Comparison of ENCODE assay signal across 19 cellular contexts in genomic region chr3:120798346-120798745, GRCh38. TPM values are rescaled to one million over a fixed set of nuclear protein-coding genes. Genes with fewer than 3 reads are reported as not detected.
DNase-seq lines count a peak whose midpoint lies in the region; ATAC-seq and TF ChIP-seq lines count a peak whose summit lies in the region.
"Had no signal": no experiment of that assay in that cellular context is flagged by ENCODE, and none has a peak within 500 bp of the region (broad histone marks: within the 10 kb centered on the region; RNA-seq: fewer than 3 reads in every experiment).

No MANE protein-coding gene starts in this region.

- H3K27me3 Mint-ChIP-seq in natural killer cell treated with Interleukin-12 subunit alpha and Interleukin-12 subunit beta and Interleukin-15 and Interleukin-18, amount 100 ng/mL, for 72 hours: peaks cover 0 to 6% of the 10 kb centered on the region in 2 donors

- peaks cover 74% of the 10 kb centered on the region for H3K4me1 ChIP-seq in OCI-LY7 (ENCODE audit: insufficient read depth, low read length, poor library complexity, severe bottlenecking)
- H3K4me1 ChIP-seq: SJCRH30 had no signal

- CTCF ChIA-PET in OCI-LY7 (lab: Charles Lee; ENCODE audit: unreplicated experiment): no interaction called here

- no peak overlapping the region for H3K4me3 Mint-ChIP-seq in natural killer cell treated with Interleukin-12 subunit alpha and Interleukin-12 subunit beta and Interleukin-15 and Interleukin-18, amount 100 ng/mL, for 72 hours
- H3K4me3 Mint-ChIP-seq: CD8-positive, alpha-beta memory T cell had no signal

- BruUV-seq in OCI-LY7 (replicated peaks; lab: Mats Ljungman, UMichigan): no TSS peak

- no peak for ATAC-seq in natural killer cell treated with Interleukin-12 subunit alpha and Interleukin-12 subunit beta and Interleukin-15 and Interleukin-18, amount 100 ng/mL, for 72 hours

- H3K36me3 Mint-ChIP-seq in natural killer cell treated with Interleukin-12 subunit alpha and Interleukin-12 subunit beta and Interleukin-15 and Interleukin-18, amount 100 ng/mL, for 72 hours: no peaks in the 10 kb centered on the region
- H3K36me3 Mint-ChIP-seq: CD8-positive, alpha-beta memory T cell had no signal

- no peaks in the 10 kb centered on the region for H3K9me2 ChIP-seq in OCI-LY7 (ENCODE audit: insufficient read depth, low read length)

- no peaks in the 10 kb centered on the region for H3K4me1 Mint-ChIP-seq in natural killer cell treated with Interleukin-12 subunit alpha and Interleukin-12 subunit beta and Interleukin-15 and Interleukin-18, amount 100 ng/mL, for 72 hours (ENCODE audit: low read depth in 2 of 2)
- H3K4me1 Mint-ChIP-seq: CD8-positive, alpha-beta memory T cell had no signal

- H3K9me3 Mint-ChIP-seq in natural killer cell treated with Interleukin-12 subunit alpha and Interleukin-12 subunit beta and Interleukin-15 and Interleukin-18, amount 100 ng/mL, for 72 hours: no peaks in the 10 kb centered on the region
- H3K9me3 Mint-ChIP-seq: CD8-positive, alpha-beta memory T cell had no signal

- intact Hi-C loops in OCI-LY7 (cut with micrococcal nuclease; ENCODE audit: unreplicated experiment): loop anchor here (5.0 to 10.0 kb wide), 3 partner anchors 56 to 204 kb away; partner anchors contain the start of genes GTF2E1, NDUFB4 and RABL3

- DNase-seq in ELR (ENCODE audit: low read depth) (peak; percentile 16), OCI-LY7 (ENCODE audit: low spot score) (no peak), fibroblast of peridontal ligament (ENCODE audit: extremely low read depth) (peak; percentile 33), renal cortical epithelial cell (ENCODE audit: low read depth) (peak; percentile 15), hepatic stellate cell (ENCODE audit: low spot score) (no peak), cerebellum (ENCODE audit: low spot score) (no peak), NCI-H82 treated with DMSO at 0.1 percent for 48 hours (lab: John Stamatoyannopoulos, UW; ENCODE audit: unreplicated experiment) (no peak)
- DNase-seq in natural killer cell treated with Interleukin-12 subunit alpha and Interleukin-12 subunit beta and Interleukin-15 and Interleukin-18, amount 100 ng/mL, for 72 hours (ENCODE audit: low spot score): no peak
- DNase-seq: CD8-positive, alpha-beta memory T cell; DND-41; GF-D8; KBM-7; NCI-H1417 treated with DMSO at 0.1 percent for 48 hours; NCI-H1930; NK-92 treated with Interleukin-12 subunit alpha and Interleukin-12 subunit beta, amount 100 ng/mL, for 24 hours; PC-9; SJCRH30 had no signal

- no peaks in the 10 kb centered on the region for H3K79me2 ChIP-seq in OCI-LY7 (ENCODE audit: insufficient read depth, low read depth, low read length)

- POLR2A ChIA-PET in OCI-LY7 (lab: Charles Lee): interaction anchor here (0.6 kb wide), 1 partner anchor 13 kb away, joined by 7 read pairs; no protein-coding TSS in a partner anchor

- H2AFZ ChIP-seq in OCI-LY7 (ENCODE audit: low read length): no peak overlapping the region
- H2AFZ ChIP-seq: PC-9 had no signal

- no peak for TF ChIP-seq CTCF in OCI-LY7 (conservative IDR thresholded peaks at IDR 0.05; ENCODE audit: low read length)

- H3K27ac ChIP-seq in OCI-LY7 (ENCODE audit: low read depth, low read length, poor library complexity, severe bottlenecking): peak overlapping the region; percentile 7
- H3K27ac ChIP-seq: BLaER1 treated with 17β-estradiol and CSF1 and Interleukin-3, amounts not matched to agents 10 nM and 100 nM; HL-60; PC-9; SJCRH30 had no signal

- no peaks in the 10 kb centered on the region for H4K20me1 ChIP-seq in OCI-LY7 (ENCODE audit: insufficient read depth, low read length)
- H4K20me1 ChIP-seq: BLaER1 treated with 17β-estradiol and CSF1 and Interleukin-3, amounts not matched to agents 10 nM and 100 nM had no signal

- no peaks in the 10 kb centered on the region for H3K9me3 ChIP-seq in OCI-LY7 (ENCODE audit: low read length)
- H3K9me3 ChIP-seq: BLaER1 treated with 17β-estradiol and CSF1 and Interleukin-3, amounts not matched to agents 10 nM and 100 nM; SJCRH30 had no signal

- no peak overlapping the region for H3K4me3 ChIP-seq in OCI-LY7 (ENCODE audit: low read depth, low read length, poor library complexity, severe bottlenecking)
- H3K4me3 ChIP-seq: BLaER1 treated with 17β-estradiol and CSF1 and Interleukin-3, amounts not matched to agents 10 nM and 100 nM; PC-9; SJCRH30 had no signal

- no peaks in the 10 kb centered on the region for H3K36me3 ChIP-seq in OCI-LY7 (ENCODE audit: insufficient read depth, low read length)
- H3K36me3 ChIP-seq: BLaER1 treated with 17β-estradiol and CSF1 and Interleukin-3, amounts not matched to agents 10 nM and 100 nM; SJCRH30 had no signal

- no peak overlapping the region for H3K27ac Mint-ChIP-seq in natural killer cell treated with Interleukin-12 subunit alpha and Interleukin-12 subunit beta and Interleukin-15 and Interleukin-18, amount 100 ng/mL, for 72 hours
- H3K27ac Mint-ChIP-seq: CD8-positive, alpha-beta memory T cell had no signal

- no peak overlapping the region for H3K4me2 ChIP-seq in OCI-LY7 (ENCODE audit: low read length)
- H3K4me2 ChIP-seq: PC-9 had no signal

RNA-seq across cellular contexts. Expression of gene GTF2E1, which starts 55.8 kb away (rescaled TPM):
- total RNA-seq in OCI-LY7 (2014; rRNA removed; shearing (Covaris generic)): 14.8 and 16.3 TPM in 2 replicates
- total RNA-seq in OCI-LY7 (2022) (37.8 and 40.8 TPM in 2 replicates), renal cortical epithelial cell (31.9 and 36.8 TPM in 2 replicates), cerebellum (14.4 TPM)
- total RNA-seq in natural killer cell treated with Interleukin-12 subunit alpha and Interleukin-12 subunit beta and Interleukin-15 and Interleukin-18, amount 100 ng/mL, for 72 hours: 10 to 100 TPM; 18.6 to 19.9 TPM

RNA-seq across cellular contexts. Expression of gene RABL3, which starts 56.0 kb away (rescaled TPM):
- 7.7 and 15.7 TPM in 2 replicates for total RNA-seq in OCI-LY7 (2014; rRNA removed; shearing (Covaris generic))
- total RNA-seq in OCI-LY7 (2022) (22.8 and 27.9 TPM in 2 replicates), renal cortical epithelial cell (34.9 and 42.7 TPM in 2 replicates), cerebellum (17.7 TPM)
- 10 to 100 TPM; 19.5 to 25.3 TPM for total RNA-seq in natural killer cell treated with Interleukin-12 subunit alpha and Interleukin-12 subunit beta and Interleukin-15 and Interleukin-18, amount 100 ng/mL, for 72 hours

Comparison
In these comparisons a context has a peak if more than half of its experiments do, and no peak if none do; other contexts are left out.
1. DNase-seq: peak in ELR (single experiment), fibroblast of peridontal ligament (single experiment) and renal cortical epithelial cell (single experiment); none in OCI-LY7 (single experiment), hepatic stellate cell (single experiment), natural killer cell treated with Interleukin-12 subunit alpha and Interleukin-12 subunit beta and Interleukin-15 and Interleukin-18, amount 100 ng/mL, for 72 hours (single experiment), cerebellum (single experiment) and NCI-H82 treated with DMSO at 0.1 percent for 48 hours (single experiment).